ENCODE assay signal across 9 cellular contexts in genomic region chr1:212415107-212415841, GRCh38. TPM values are rescaled to one million over a fixed set of nuclear protein-coding genes. Genes with fewer than 3 reads are reported as not detected.
DNase-seq lines count a peak whose midpoint lies in the region; ATAC-seq and FAIRE-seq lines count a peak whose summit lies in the region.
"Had no signal": no experiment of that assay in that cellular context is flagged by ENCODE, and none has a peak within 500 bp of the region (broad histone marks: within the 10 kb centered on the region; RNA-seq: fewer than 3 reads in every experiment).

No MANE protein-coding gene starts in this region.

- ATAC-seq in activated CD4-positive, alpha-beta T cell treated with anti-CD3 and anti-CD28 coated beads for 36 hours = no peak
- ATAC-seq in sciatic nerve (peak; percentile 14), left lobe of liver (no peak), HG03196 (IDR thresholded peaks at IDR 0.05; ENCODE audit: unreplicated experiment) (no peak)

- H3K27ac Mint-ChIP-seq in activated CD4-positive, alpha-beta T cell treated with anti-CD3 and anti-CD28 coated beads for 36 hours = peak overlapping the region; percentile 92
- peak overlapping the region; percentile 89 for H3K27ac Mint-ChIP-seq in T-helper 2 cell treated with Interferon-gamma antibody and Interleukin-4, amounts not matched to agents 5 μg/mL and 100 μg/mL, for 36 hours

- CTCF ChIA-PET in activated CD4-positive, alpha-beta T cell treated with anti-CD3 and anti-CD28 coated beads for 36 hours (lab: Charles Lee) = interaction anchor here (0.6 to 1.3 kb wide), 4 partner anchors 12 to 41 kb away, joined by 3 to 7 read pairs (median 5); no protein-coding TSS in a partner anchor

- intact Hi-C loops in activated CD4-positive, alpha-beta T cell treated with anti-CD3 and anti-CD28 coated beads for 36 hours (cut with DNase I, micrococcal nuclease) = loop anchor here (2.0 to 10.0 kb wide), 4 partner anchors 42 to 1150 kb away; partner anchors contain the start of genes NEK2 (in 1 of the 2) and SLC30A1 (in 1 of the 2)
- intact Hi-C loops in sciatic nerve (cut with DNase I) = no loop called here

- H3K4me1 Mint-ChIP-seq in activated CD4-positive, alpha-beta T cell treated with anti-CD3 and anti-CD28 coated beads for 36 hours = peaks cover 22% of the 10 kb centered on the region
- H3K4me1 Mint-ChIP-seq in T-helper 2 cell treated with Interferon-gamma antibody and Interleukin-4, amounts not matched to agents 5 μg/mL and 100 μg/mL, for 36 hours (ENCODE audit: low read depth) = peaks cover 22% of the 10 kb centered on the region

- H3K4me3 Mint-ChIP-seq in activated CD4-positive, alpha-beta T cell treated with anti-CD3 and anti-CD28 coated beads for 36 hours = peak overlapping the region; percentile 93
- H3K4me3 Mint-ChIP-seq in T-helper 2 cell treated with Interferon-gamma antibody and Interleukin-4, amounts not matched to agents 5 μg/mL and 100 μg/mL, for 36 hours = peak overlapping the region; percentile 89

- POLR2A ChIA-PET in activated CD4-positive, alpha-beta T cell treated with anti-CD3 and anti-CD28 coated beads for 36 hours (lab: Charles Lee) = interaction anchor here (0.5 to 2.0 kb wide), 3 partner anchors 17 to 627 kb away, joined by 3 to 4 read pairs (median 4); partner anchors contain the start of genes ATF3 and NENF

- no peak for DNase-seq in activated CD4-positive, alpha-beta T cell treated with anti-CD3 and anti-CD28 coated beads for 36 hours
- no peak for DNase-seq in activated CD4-positive, alpha-beta T cell treated with anti-CD3 and anti-CD28 coated beads for 4 hours
- DNase-seq in T-helper 2 cell treated with Interferon-gamma antibody and Interleukin-4, amounts not matched to agents 5 μg/mL and 100 μg/mL, for 36 hours (ENCODE audit: low spot score) = no peak
- DNase-seq in frontal cortex (ENCODE audit: low spot score in 2 of 2) (peak; percentile 46 to 75), sciatic nerve (ENCODE audit: low spot score) (no peak), left lobe of liver (ENCODE audit: low spot score) (no peak), NCI-H146 treated with DMSO at 0.1 percent for 48 hours (lab: John Stamatoyannopoulos, UW; ENCODE audit: unreplicated experiment) (no peak)

- no peaks in the 10 kb centered on the region for H3K27me3 Mint-ChIP-seq in activated CD4-positive, alpha-beta T cell treated with anti-CD3 and anti-CD28 coated beads for 36 hours
- no peaks in the 10 kb centered on the region for H3K27me3 Mint-ChIP-seq in T-helper 2 cell treated with Interferon-gamma antibody and Interleukin-4, amounts not matched to agents 5 μg/mL and 100 μg/mL, for 36 hours (ENCODE audit: low read depth)

- FAIRE-seq in frontal cortex (lab: Jason Lieb, UNC) = no peak
- FAIRE-seq: colon had no signal

- H3K36me3 Mint-ChIP-seq in activated CD4-positive, alpha-beta T cell treated with anti-CD3 and anti-CD28 coated beads for 36 hours (ENCODE audit: low read depth) = peaks cover 11% of the 10 kb centered on the region
- peaks cover 10% of the 10 kb centered on the region for H3K36me3 Mint-ChIP-seq in T-helper 2 cell treated with Interferon-gamma antibody and Interleukin-4, amounts not matched to agents 5 μg/mL and 100 μg/mL, for 36 hours (ENCODE audit: low read depth)

- no peaks in the 10 kb centered on the region for H3K9me3 Mint-ChIP-seq in activated CD4-positive, alpha-beta T cell treated with anti-CD3 and anti-CD28 coated beads for 36 hours (ENCODE audit: low read depth)
- H3K9me3 Mint-ChIP-seq in T-helper 2 cell treated with Interferon-gamma antibody and Interleukin-4, amounts not matched to agents 5 μg/mL and 100 μg/mL, for 36 hours = no peaks in the 10 kb centered on the region

RNA-seq across cellular contexts. Expression of gene PACC1, which starts 0.6 kb away (rescaled TPM):
- total RNA-seq in activated CD4-positive, alpha-beta T cell treated with anti-CD3 and anti-CD28 coated beads for 36 hours = 10 to 100 TPM in 1 of 2 experiments, 1 to 10 TPM in 1; 9.2 to 13.8 TPM
- 26.5 TPM for total RNA-seq in frontal cortex
- total RNA-seq in sciatic nerve = 6.7 TPM
- total RNA-seq in left lobe of liver = 1.2 TPM

RNA-seq across cellular contexts. Expression of gene NENF, which starts 17.4 kb away (rescaled TPM):
- total RNA-seq in activated CD4-positive, alpha-beta T cell treated with anti-CD3 and anti-CD28 coated beads for 36 hours = 10 to 100 TPM; 30.8 to 34.1 TPM
- 21.2 TPM for total RNA-seq in frontal cortex
- 65.8 TPM for total RNA-seq in sciatic nerve
- 23.8 TPM for total RNA-seq in left lobe of liver

Comparison
In these comparisons a context has a peak if more than half of its experiments do, and no peak if none do; other contexts are left out.
1. DNase-seq: peak in frontal cortex (2 of 2); none in activated CD4-positive, alpha-beta T cell treated with anti-CD3 and anti-CD28 coated beads for 36 hours (single experiment), activated CD4-positive, alpha-beta T cell treated with anti-CD3 and anti-CD28 coated beads for 4 hours (0 of 2), T-helper 2 cell treated with Interferon-gamma antibody and Interleukin-4, amounts not matched to agents 5 μg/mL and 100 μg/mL, for 36 hours (single experiment), sciatic nerve (single experiment), left lobe of liver (single experiment) and NCI-H146 treated with DMSO at 0.1 percent for 48 hours (single experiment).